ENCODE assay signal across 17 cellular contexts in the genomic region with DNA sequence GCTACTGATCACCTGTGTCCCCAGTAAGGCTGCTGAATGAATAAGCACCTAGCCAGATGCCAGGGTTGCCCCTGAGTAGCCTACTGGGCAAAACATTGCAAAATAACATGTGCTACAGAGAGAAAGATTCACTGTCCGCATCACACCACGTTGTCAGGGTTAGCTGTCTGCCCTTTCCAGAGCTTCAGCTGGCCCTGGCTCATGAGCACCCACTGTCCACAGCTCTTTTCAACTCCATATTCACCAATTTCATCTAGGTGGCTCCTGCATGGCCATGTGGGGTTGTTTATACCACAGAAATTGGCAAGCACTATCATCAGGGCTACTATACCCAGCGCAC.
DNase-seq lines count a peak whose midpoint lies in the region; ATAC-seq and TF ChIP-seq lines count a peak whose summit lies in the region.
"Had no signal": no experiment of that assay in that cellular context is flagged by ENCODE, and none has a peak within 500 bp of the region (broad histone marks: within the 10 kb centered on the region; RNA-seq: fewer than 3 reads in every experiment).

No MANE protein-coding gene starts in this region.

- H3K79me2 ChIP-seq in H9 (ENCODE audit: insufficient read depth, low read length), result no peaks in the 10 kb centered on the region

- no peak overlapping the region for H3K56ac ChIP-seq in H9 (ENCODE audit: insufficient read length, low read depth, low read length)

- H4K20me1 ChIP-seq in H9 (ENCODE audit: control insufficient read depth, insufficient read depth, insufficient read length), result no peaks in the 10 kb centered on the region

- no peak overlapping the region for H3K4me3 Mint-ChIP-seq in H9
- H3K4me3 Mint-ChIP-seq: CD4-positive, alpha-beta memory T cell had no signal

- no CpG with 5 or more reads among the region's 3 CpGs for WGBS in H9 (ENCODE audit: extremely low coverage, insufficient read length, low lambda C conversion rate)
- 87 to 97% (median 96%) methylated on average over 3 of the region's 3 CpGs for WGBS in spleen, 5 donors

- H3K4me1 Mint-ChIP-seq in H9, result peaks cover 6 to 9% of the 10 kb centered on the region in 2 experiments; a peak in 3 of 4 replicates

- no peak overlapping the region for H2AK5ac ChIP-seq in H9 (ENCODE audit: insufficient read length, low read length)

- no peak overlapping the region for H3T11ph ChIP-seq in H9 (ENCODE audit: low read length)

- H2AFZ ChIP-seq in H9 (ENCODE audit: low read length), result no peak overlapping the region
- H2AFZ ChIP-seq: GM23248 had no signal

- no peaks in the 10 kb centered on the region for H3K36me3 Mint-ChIP-seq in H9 (ENCODE audit: insufficient read depth in 1 of 3, low read depth in 3 of 3)
- H3K36me3 Mint-ChIP-seq: CD4-positive, alpha-beta memory T cell had no signal

- H3K9me3 ChIP-seq in H9 (ENCODE audit: control insufficient read depth, low read depth, low read length), result no peaks in the 10 kb centered on the region
- H3K9me3 ChIP-seq in spleen, result no peaks in the 10 kb centered on the region
- H3K9me3 ChIP-seq: A549, Caco-2 had no signal

- no peaks in the 10 kb centered on the region for H3K9me3 Mint-ChIP-seq in H9

- TF ChIP-seq POLR2A in spleen (IDR thresholded peaks at IDR 0.05), result no peak

- H3K36me3 ChIP-seq in spleen, result no peaks in the 10 kb centered on the region

- H3K4me1 ChIP-seq in H9 (ENCODE audit: insufficient read depth, low read length) (no peaks in the 10 kb centered on the region), spleen (no peaks in the 10 kb centered on the region)
- H3K4me1 ChIP-seq: A549, Caco-2 had no signal

- H3K4me2 ChIP-seq in H9 (ENCODE audit: insufficient read depth, insufficient read length, low read length), result no peak overlapping the region
- H3K4me2 ChIP-seq: A549 had no signal

- ATAC-seq in left ventricle myocardium superior (no peak), left lobe of liver (peak; percentile 59)
- ATAC-seq: A549 had no signal

- H4K91ac ChIP-seq in H9 (ENCODE audit: insufficient read length, low read depth, low read length), result no peak overlapping the region

- DNase-seq in left ventricle myocardium superior, result peak; percentile 4
- no peak for DNase-seq in cardiac septum (ENCODE audit: low spot score)
- DNase-seq in H9, result no peak
- no peak for DNase-seq in left lobe of liver (ENCODE audit: low spot score)
- DNase-seq in spleen, result peak; percentile 18
- no peak for DNase-seq in globus pallidus (ENCODE audit: low spot score)
- no peak for DNase-seq in AG08395 (ENCODE audit: low spot score)
- DNase-seq: 8988T; ACHN; C1 segment of cervical spinal cord; Caco-2; CD4-positive, alpha-beta memory T cell; DMS153; DND-41; GM23248; HCEC 1CT had no signal

- H2BK5ac ChIP-seq in H9 (ENCODE audit: insufficient read length, low read length), result no peak overlapping the region

- H4K5ac ChIP-seq in H9 (ENCODE audit: insufficient read length, low read depth, low read length), result no peak overlapping the region

- no peaks in the 10 kb centered on the region for H3K79me1 ChIP-seq in H9 (ENCODE audit: insufficient read depth, low read depth, low read length, poor library complexity, severe bottlenecking)

- no peak overlapping the region for H2BK120ac ChIP-seq in H9 (ENCODE audit: low read depth, low read length, poor library complexity, severe bottlenecking)

- H3K27ac ChIP-seq in H9 (ENCODE audit: insufficient read length, low read depth, low read length) (no peak overlapping the region), spleen (no peak overlapping the region)
- H3K27ac ChIP-seq: A549, GM23248 had no signal

- no peaks in the 10 kb centered on the region for H3K23me2 ChIP-seq in H9 (ENCODE audit: insufficient read length, low read depth, low read length, poor library complexity, severe bottlenecking)

- peak overlapping the region; percentile 9 for H3K18ac ChIP-seq in H9 (ENCODE audit: insufficient read length, low read depth, low read length)

- H3K14ac ChIP-seq in H9 (ENCODE audit: insufficient read depth, low read length), result no peak overlapping the region

- H2BK20ac ChIP-seq in H9 (ENCODE audit: low read depth, low read length, poor library complexity, severe bottlenecking), result no peak overlapping the region

- TF ChIP-seq CTCF in H9 (conservative IDR thresholded peaks at IDR 0.05), result no peak
- no peak for TF ChIP-seq CTCF in spleen (IDR thresholded peaks at IDR 0.05 in 8 of 11, conservative IDR thresholded peaks at IDR 0.05 in 3 of 11)

- H3K27me3 ChIP-seq in H9 (ENCODE audit: insufficient read depth, low read length) (no peaks in the 10 kb centered on the region), spleen (replicated peaks in 1 of 7) (no peaks in the 10 kb centered on the region)

- intact Hi-C loops in left ventricle myocardium superior (cut with micrococcal nuclease), result no loop called here
- intact Hi-C loops in cardiac septum (cut with DNase I), result no loop called here
- intact Hi-C loops in spleen (cut with DNase I; ENCODE audit: low total_unique reads), result no loop called here

- peaks cover 3% of the 10 kb centered on the region for H3K27me3 Mint-ChIP-seq in H9 (ENCODE audit: low read depth)
- H3K27me3 Mint-ChIP-seq: CD4-positive, alpha-beta memory T cell had no signal

- no peak overlapping the region for H2BK15ac ChIP-seq in H9 (ENCODE audit: low read depth, low read length)

- no peak overlapping the region for H3K23ac ChIP-seq in H9 (ENCODE audit: insufficient read length, low read depth, low read length)

- H2BK12ac ChIP-seq in H9 (ENCODE audit: insufficient read length, low read depth, low read length), result no peak overlapping the region

- no peak overlapping the region for H4K8ac ChIP-seq in H9 (replicated peaks; ENCODE audit: insufficient read length, low read depth, low read length)

- no peak overlapping the region for H3K4ac ChIP-seq in H9 (ENCODE audit: low read depth, low read length)

- H3K9ac ChIP-seq in H9 (ENCODE audit: extremely low read depth, insufficient read length, low read length), result no peak overlapping the region
- H3K9ac ChIP-seq: GM23248 had no signal

- H3K4me3 ChIP-seq in spleen, result no peak overlapping the region
- H3K4me3 ChIP-seq: A549, GM23248 had no signal

- H3K27ac Mint-ChIP-seq in H9, result no peak overlapping the region

Comparison
In these comparisons a context has a peak if more than half of its experiments do, and no peak if none do; other contexts are left out.
1. DNase-seq: peak in left ventricle myocardium superior (single experiment) and spleen (single experiment); none in cardiac septum (single experiment), H9 (single experiment), left lobe of liver (single experiment), globus pallidus (single experiment) and AG08395 (single experiment).